In the genomic region with DNA sequence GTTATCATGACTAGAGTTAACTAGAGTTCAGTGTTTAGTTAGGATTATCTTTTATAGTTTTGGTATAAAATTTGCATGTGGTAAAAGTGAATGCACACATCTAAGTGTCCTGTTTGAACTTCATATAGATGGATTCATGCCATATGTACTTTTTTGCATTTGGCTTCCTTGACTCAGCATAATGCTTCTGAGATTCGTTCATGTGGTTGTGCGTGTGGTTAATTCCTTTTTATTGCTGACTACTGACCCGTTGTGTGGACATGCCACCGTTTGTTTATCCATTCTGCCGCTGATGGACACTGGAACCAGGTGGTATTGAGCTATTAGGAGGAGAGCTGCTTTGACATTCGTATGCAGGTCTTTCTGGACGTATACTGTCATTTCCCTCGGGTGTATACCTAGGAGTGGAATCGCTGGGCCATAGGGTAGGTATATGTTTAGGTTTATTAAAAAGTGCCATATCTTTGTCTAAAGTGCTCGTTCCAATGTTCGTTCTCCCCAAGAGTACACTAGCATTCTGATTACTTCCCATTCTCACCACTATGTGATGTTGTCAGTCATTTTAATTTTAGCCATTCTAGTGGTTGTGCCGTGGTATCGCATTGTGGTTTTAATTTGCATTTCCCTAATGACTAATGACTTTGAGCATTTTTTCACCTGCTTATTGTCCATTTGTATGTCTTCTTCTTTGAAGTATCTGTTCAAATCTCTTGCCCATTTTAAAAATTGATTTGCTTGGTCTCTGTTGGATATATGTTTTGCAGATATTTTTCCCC, we compare ENCODE assay signal across 1 cellular context.
TF ChIP-seq lines count a peak whose summit lies in the region.

No MANE protein-coding gene starts in this region.

TF ChIP-seq in SK-N-SH, 30 proteins besides CTCF, POLR2A, EP300 and RAD21:
- TF ChIP-seq, protein P1, sequence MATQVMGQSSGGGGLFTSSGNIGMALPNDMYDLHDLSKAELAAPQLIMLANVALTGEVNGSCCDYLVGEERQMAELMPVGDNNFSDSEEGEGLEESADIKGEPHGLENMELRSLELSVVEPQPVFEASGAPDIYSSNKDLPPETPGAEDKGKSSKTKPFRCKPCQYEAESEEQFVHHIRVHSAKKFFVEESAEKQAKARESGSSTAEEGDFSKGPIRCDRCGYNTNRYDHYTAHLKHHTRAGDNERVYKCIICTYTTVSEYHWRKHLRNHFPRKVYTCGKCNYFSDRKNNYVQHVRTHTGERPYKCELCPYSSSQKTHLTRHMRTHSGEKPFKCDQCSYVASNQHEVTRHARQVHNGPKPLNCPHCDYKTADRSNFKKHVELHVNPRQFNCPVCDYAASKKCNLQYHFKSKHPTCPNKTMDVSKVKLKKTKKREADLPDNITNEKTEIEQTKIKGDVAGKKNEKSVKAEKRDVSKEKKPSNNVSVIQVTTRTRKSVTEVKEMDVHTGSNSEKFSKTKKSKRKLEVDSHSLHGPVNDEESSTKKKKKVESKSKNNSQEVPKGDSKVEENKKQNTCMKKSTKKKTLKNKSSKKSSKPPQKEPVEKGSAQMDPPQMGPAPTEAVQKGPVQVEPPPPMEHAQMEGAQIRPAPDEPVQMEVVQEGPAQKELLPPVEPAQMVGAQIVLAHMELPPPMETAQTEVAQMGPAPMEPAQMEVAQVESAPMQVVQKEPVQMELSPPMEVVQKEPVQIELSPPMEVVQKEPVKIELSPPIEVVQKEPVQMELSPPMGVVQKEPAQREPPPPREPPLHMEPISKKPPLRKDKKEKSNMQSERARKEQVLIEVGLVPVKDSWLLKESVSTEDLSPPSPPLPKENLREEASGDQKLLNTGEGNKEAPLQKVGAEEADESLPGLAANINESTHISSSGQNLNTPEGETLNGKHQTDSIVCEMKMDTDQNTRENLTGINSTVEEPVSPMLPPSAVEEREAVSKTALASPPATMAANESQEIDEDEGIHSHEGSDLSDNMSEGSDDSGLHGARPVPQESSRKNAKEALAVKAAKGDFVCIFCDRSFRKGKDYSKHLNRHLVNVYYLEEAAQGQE (IDR thresholded peaks at IDR 0.05; ENCODE audit: low read depth, low read length), result no peak
- TF ChIP-seq FOXJ3 (CRISPR knock-in tag; IDR thresholded peaks at IDR 0.05), result no peak
- no peak for TF ChIP-seq TEAD4 (IDR thresholded peaks at IDR 0.05; ENCODE audit: borderline replicate concordance, insufficient read depth)
- TF ChIP-seq RCOR1 (IDR thresholded peaks at IDR 0.05; ENCODE audit: low read length), result no peak
- TF ChIP-seq, protein P2, sequence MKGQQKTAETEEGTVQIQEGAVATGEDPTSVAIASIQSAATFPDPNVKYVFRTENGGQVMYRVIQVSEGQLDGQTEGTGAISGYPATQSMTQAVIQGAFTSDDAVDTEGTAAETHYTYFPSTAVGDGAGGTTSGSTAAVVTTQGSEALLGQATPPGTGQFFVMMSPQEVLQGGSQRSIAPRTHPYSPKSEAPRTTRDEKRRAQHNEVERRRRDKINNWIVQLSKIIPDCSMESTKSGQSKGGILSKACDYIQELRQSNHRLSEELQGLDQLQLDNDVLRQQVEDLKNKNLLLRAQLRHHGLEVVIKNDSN (IDR thresholded peaks at IDR 0.05; ENCODE audit: borderline replicate concordance, low read depth), result no peak
- TF ChIP-seq, protein P3, sequence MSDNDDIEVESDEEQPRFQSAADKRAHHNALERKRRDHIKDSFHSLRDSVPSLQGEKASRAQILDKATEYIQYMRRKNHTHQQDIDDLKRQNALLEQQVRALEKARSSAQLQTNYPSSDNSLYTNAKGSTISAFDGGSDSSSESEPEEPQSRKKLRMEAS (IDR thresholded peaks at IDR 0.05; ENCODE audit: low read depth), result no peak
- no peak for TF ChIP-seq RFX5 (IDR thresholded peaks at IDR 0.05; ENCODE audit: low read length)
- TF ChIP-seq TAF1 (IDR thresholded peaks at IDR 0.05; ENCODE audit: borderline replicate concordance, low read depth, low read length), result no peak
- no peak for TF ChIP-seq EZH2phosphoT487 (IDR thresholded peaks at IDR 0.05; ENCODE audit: borderline replicate concordance, low read depth)
- TF ChIP-seq YY1 (IDR thresholded peaks at IDR 0.05; ENCODE audit: low read depth), result no peak
- TF ChIP-seq, protein P4, sequence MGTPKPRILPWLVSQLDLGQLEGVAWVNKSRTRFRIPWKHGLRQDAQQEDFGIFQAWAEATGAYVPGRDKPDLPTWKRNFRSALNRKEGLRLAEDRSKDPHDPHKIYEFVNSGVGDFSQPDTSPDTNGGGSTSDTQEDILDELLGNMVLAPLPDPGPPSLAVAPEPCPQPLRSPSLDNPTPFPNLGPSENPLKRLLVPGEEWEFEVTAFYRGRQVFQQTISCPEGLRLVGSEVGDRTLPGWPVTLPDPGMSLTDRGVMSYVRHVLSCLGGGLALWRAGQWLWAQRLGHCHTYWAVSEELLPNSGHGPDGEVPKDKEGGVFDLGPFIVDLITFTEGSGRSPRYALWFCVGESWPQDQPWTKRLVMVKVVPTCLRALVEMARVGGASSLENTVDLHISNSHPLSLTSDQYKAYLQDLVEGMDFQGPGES (IDR thresholded peaks at IDR 0.05; ENCODE audit: low read depth, low read length), result no peak
- no peak for TF ChIP-seq FOXM1 (IDR thresholded peaks at IDR 0.05; ENCODE audit: low read depth)
- no peak for TF ChIP-seq NRF1 (IDR thresholded peaks at IDR 0.05; ENCODE audit: low read depth, low read length)
- no peak for TF ChIP-seq MXI1 (IDR thresholded peaks at IDR 0.05; ENCODE audit: low read depth, low read length)
- TF ChIP-seq POLR2AphosphoS5 (IDR thresholded peaks at IDR 0.05; ENCODE audit: low read depth, low read length), result no peak
- TF ChIP-seq GATA2 (CRISPR knock-in tag; IDR thresholded peaks at IDR 0.05), result no peak
- TF ChIP-seq MEF2A (IDR thresholded peaks at IDR 0.05; ENCODE audit: borderline replicate concordance, low read depth), result no peak
- no peak for TF ChIP-seq JUND (IDR thresholded peaks at IDR 0.05)
